In the genomic region with DNA sequence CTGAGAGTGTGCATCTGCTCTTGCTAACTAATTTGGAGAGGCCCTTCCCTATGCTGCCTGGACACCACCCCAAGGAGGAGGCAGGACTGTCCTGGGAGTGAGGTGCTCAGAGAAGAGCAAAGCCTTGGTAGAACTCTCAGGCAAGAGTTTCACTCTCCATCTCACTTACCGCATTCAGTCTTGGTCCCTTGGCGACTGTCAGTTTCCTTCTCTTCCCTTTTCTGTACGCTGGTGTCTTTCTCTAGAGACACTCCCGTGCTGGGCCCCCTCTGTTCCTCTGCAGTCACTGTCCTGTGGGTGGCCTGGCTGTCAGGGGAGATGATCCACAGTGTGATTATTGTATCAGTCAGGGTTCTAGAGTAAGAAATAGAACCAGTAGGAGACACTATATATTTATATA, we compare ENCODE assay signal across 13 cellular contexts. TPM values are rescaled to one million over a fixed set of nuclear protein-coding genes. Genes with fewer than 3 reads are reported as not detected.
DNase-seq lines count a peak whose midpoint lies in the region; ATAC-seq, FAIRE-seq and TF ChIP-seq lines count a peak whose summit lies in the region.
"Had no signal": no experiment of that assay in that cellular context is flagged by ENCODE, and none has a peak within 500 bp of the region (broad histone marks: within the 10 kb centered on the region; RNA-seq: fewer than 3 reads in every experiment).

No MANE protein-coding gene starts in this region.

- H3K27ac ChIP-seq in K562 (ENCODE audit: extremely low read depth, low read depth, low read length), result peak overlapping the region; percentile 31; the same call in 1 of the 3 replicates
- no peak overlapping the region for H3K27ac ChIP-seq in ascending aorta

- no peaks in the 10 kb centered on the region for H3K36me3 ChIP-seq in K562 (ENCODE audit: control insufficient read depth, insufficient read depth, low read length)
- H3K36me3 ChIP-seq in ascending aorta, result no peaks in the 10 kb centered on the region

- H3K27ac Mint-ChIP-seq in WTC11 (no peak overlapping the region; the same call in 1 of the 2 replicates), progenitor cell of endocrine pancreas (no peak overlapping the region)

- ATAC-seq in HG03432 (IDR thresholded peaks at IDR 0.05; ENCODE audit: unreplicated experiment) (peak; percentile 34), K562 (no peak), WTC11 (no peak), GM18909 (IDR thresholded peaks at IDR 0.05; ENCODE audit: poor library complexity, unreplicated experiment) (no peak)
- ATAC-seq: sciatic nerve had no signal

- H3K27me3 ChIP-seq in K562 (ENCODE audit: control insufficient read depth in 2 of 2, insufficient read depth in 2 of 2, low read length in 2 of 2), result no peaks in the 10 kb centered on the region
- no peaks in the 10 kb centered on the region for H3K27me3 ChIP-seq in ascending aorta

- TF ChIP-seq CTCF in K562 (IDR thresholded peaks at IDR 0.05 in 2 of 3, conservative IDR thresholded peaks at IDR 0.05 in 1 of 3; ENCODE audit: insufficient read depth in 2 of 3, low read depth in 1 of 3, low read length in 3 of 3) (no peak), WTC11 (IDR thresholded peaks at IDR 0.05) (no peak), progenitor cell of endocrine pancreas (IDR thresholded peaks at IDR 0.05; ENCODE audit: unreplicated experiment) (no peak), ascending aorta (IDR thresholded peaks at IDR 0.05) (no peak)

- no peak for TF ChIP-seq RAD21 in K562 (CRISPR knock-in tag; conservative IDR thresholded peaks at IDR 0.05 in 1 of 2, IDR thresholded peaks at IDR 0.05 in 1 of 2)

- CTCF ChIA-PET in K562 (lab: Yijun Ruan, JAX; ENCODE audit: low intra/inter-chr PET ratio), result no interaction called here
- CTCF ChIA-PET in WTC11 (lab: Charles Lee), result no interaction called here

- peaks cover 4% of the 10 kb centered on the region; the same call in 1 of the 2 replicates for H3K9me3 Mint-ChIP-seq in WTC11
- no peaks in the 10 kb centered on the region for H3K9me3 Mint-ChIP-seq in progenitor cell of endocrine pancreas (ENCODE audit: low read depth)

- DNase-seq in CD1c-positive myeloid dendritic cell (ENCODE audit: extremely low spot score), result peak; percentile 65
- peak; percentile 48 for DNase-seq in GM19239 (ENCODE audit: insufficient read length, low spot score)
- no peak for DNase-seq in K562 (ENCODE audit: extremely low read depth in 1 of 4, low spot score in 3 of 4)
- DNase-seq in WTC11 (ENCODE audit: low spot score), result no peak
- no peak for DNase-seq in progenitor cell of endocrine pancreas (ENCODE audit: low spot score, unreplicated experiment)
- no peak for DNase-seq in ascending aorta (ENCODE audit: low spot score in 2 of 2)
- DNase-seq: DMS 273 treated with DMSO at 0.1 percent for 48 hours; IMR-90; stimulated activated naive CD4-positive, alpha-beta T cell had no signal

- WGBS in K562 (ENCODE audit: insufficient coverage, low coverage, missing lambda C conversion rate), result 62% methylated on average over 3 of the region's 4 CpGs

- BruUV-seq in K562 (replicated peaks; lab: Mats Ljungman, UMichigan), result no TSS peak

- H2AFZ ChIP-seq in K562 (ENCODE audit: low read depth, low read length), result no peak overlapping the region

- in situ Hi-C loops in K562 (cut with MboI), result no loop called here

- peak overlapping the region in 1 of 2 experiments; percentile 76; a peak in 1 of 4 replicates for H3K9ac ChIP-seq in K562 (ENCODE audit: insufficient read depth in 1 of 2, low read depth in 2 of 2, low read length in 2 of 2)

- H3K9me1 ChIP-seq in K562 (ENCODE audit: control insufficient read depth, insufficient read depth, low read length), result no peaks in the 10 kb centered on the region

- POLR2A ChIA-PET in K562 (lab: Yijun Ruan, JAX) (no interaction called here), WTC11 (lab: Charles Lee) (no interaction called here)

- H3K36me3 Mint-ChIP-seq in WTC11 (no peaks in the 10 kb centered on the region), progenitor cell of endocrine pancreas (ENCODE audit: insufficient read depth) (no peaks in the 10 kb centered on the region)

- H3K4me1 Mint-ChIP-seq in WTC11, result peaks cover 69% of the 10 kb centered on the region
- peaks cover 26% of the 10 kb centered on the region for H3K4me1 Mint-ChIP-seq in progenitor cell of endocrine pancreas (ENCODE audit: low read depth)

- H3K4me3 Mint-ChIP-seq in WTC11 (no peak overlapping the region), progenitor cell of endocrine pancreas (ENCODE audit: low read depth) (no peak overlapping the region)

- no peaks in the 10 kb centered on the region; the same call in 1 of the 2 replicates for H3K27me3 Mint-ChIP-seq in WTC11 (ENCODE audit: low read depth)
- H3K27me3 Mint-ChIP-seq in progenitor cell of endocrine pancreas, result no peaks in the 10 kb centered on the region

- no peaks in the 10 kb centered on the region for H4K20me1 ChIP-seq in K562 (replicated peaks; ENCODE audit: control insufficient read depth, insufficient read depth, low read length)

- no peak overlapping the region for H3K4me2 ChIP-seq in K562 (ENCODE audit: insufficient read depth, low read length)

- H3K4me3 ChIP-seq in K562, result no peak overlapping the region
- H3K4me3 ChIP-seq in ascending aorta, result no peak overlapping the region

- H3K79me2 ChIP-seq in K562 (ENCODE audit: control insufficient read depth, insufficient read depth, low read length), result peaks cover 7% of the 10 kb centered on the region; the same call in 2 of the 3 replicates

- H3K4me1 ChIP-seq in K562 (replicated peaks in 1 of 2; ENCODE audit: control insufficient read depth in 2 of 2, insufficient read depth in 2 of 2, low read length in 2 of 2), result peaks cover 42 to 51% of the 10 kb centered on the region in 2 experiments
- H3K4me1 ChIP-seq in ascending aorta, result peaks cover 0 to 4% of the 10 kb centered on the region in 2 donors

- TF ChIP-seq EP300 in K562 (IDR thresholded peaks at IDR 0.05; ENCODE audit: low read length), result no peak

- intact Hi-C loops in K562 (cut with micrococcal nuclease) (no loop called here), ascending aorta (cut with DNase I) (no loop called here)

- FAIRE-seq in GM19239 (lab: Jason Lieb, UNC) (peak; percentile 94), K562 (lab: Jason Lieb, UNC) (no peak)
- FAIRE-seq: H54 had no signal

- TF ChIP-seq POLR2A in K562 (conservative IDR thresholded peaks at IDR 0.05), result no peak

- H3K9me3 ChIP-seq in K562 (replicated peaks; ENCODE audit: control insufficient read depth, insufficient read depth, low read depth, low read length), result no peaks in the 10 kb centered on the region
- no peaks in the 10 kb centered on the region for H3K9me3 ChIP-seq in ascending aorta

TF ChIP-seq in K562, 482 proteins besides CTCF, POLR2A, EP300 and RAD21 (continues in another document):
- TF ChIP-seq ZNF12 (CRISPR knock-in tag; IDR thresholded peaks at IDR 0.05), result no peak
- TF ChIP-seq CBFA2T3 (IDR thresholded peaks at IDR 0.05), result no peak

RNA-seq across cellular contexts. Expression of a gene that starts 44.0 kb away (rescaled TPM):
- total RNA-seq in K562 (2011; cell fraction: chromatin; rRNA removed; ENCODE audit: low replicate concordance), result 8.3 and 17.4 TPM in 2 replicates
- 17.3 and 17.6 TPM in 2 replicates for total RNA-seq in K562 (2011; cell fraction: nucleolus; rRNA removed)
- total RNA-seq in K562 (2011; cell fraction: nucleoplasm; rRNA removed), result 13.9 and 15.0 TPM in 2 replicates
- total RNA-seq in K562 (2014; rRNA removed) (59.2 and 74.5 TPM in 2 replicates), K562 (2014; rRNA removed; fragmentation: Illumina TruSeq; extraction: Trizol) (34.2 and 41.2 TPM in 2 replicates), K562 (2015; rRNA removed; fragmentation: Illumina TruSeq; extraction: Trizol) (72.3 and 72.6 TPM in 2 replicates), K562 (2021) (76.7 and 80.4 TPM in 2 replicates), WTC11 (2021) (53.3 to 80.3 TPM (median 72.3 TPM) in 3 replicates), progenitor cell of endocrine pancreas (149 and 164 TPM in 2 replicates), ascending aorta (49.7 TPM)
- polyA plus RNA-seq in K562 (2011; rRNA removed) (99.9 and 181 TPM in 2 replicates), K562 (2014; fragmentation: Illumina TruSeq; extraction: Trizol) (83.0 and 84.4 TPM in 2 replicates), K562 (2014; fragmentation: Nextera tagmentation; extraction: Ambion mirVana) (1 to 10 TPM in 1 of 2 experiments, under 1 TPM in 1; 0.70 to 3.1 TPM), K562 (2014; rRNA removed) (51.1 and 52.3 TPM in 2 replicates)
- 113 and 128 TPM in 2 replicates for polyA plus RNA-seq in K562 (2011; cell fraction: cytosol; rRNA removed)
- polyA plus RNA-seq in K562 (2011; cell fraction: nucleus; rRNA removed), result 68.2 and 102 TPM in 2 replicates
- polyA plus RNA-seq in K562 (2012), result 68.8 and 135 TPM in 2 replicates
- polyA minus RNA-seq in K562 (2011; rRNA and poly(A)+ RNA removed), result 62.2 and 82.4 TPM in 2 replicates
- 51.4 and 98.5 TPM in 2 replicates for polyA minus RNA-seq in K562 (2011; cell fraction: cytosol; rRNA and poly(A)+ RNA removed)
- polyA minus RNA-seq in K562 (2011; cell fraction: nucleus; rRNA and poly(A)+ RNA removed), result 7.0 and 20.3 TPM in 2 replicates

RNA-seq across cellular contexts. Expression of a gene that starts 57.2 kb away (rescaled TPM):
- 2.3 and 8.1 TPM in 2 replicates for total RNA-seq in K562 (2011; cell fraction: chromatin; rRNA removed; ENCODE audit: low replicate concordance)
- total RNA-seq in K562 (2011; cell fraction: nucleolus; rRNA removed), result 5.5 TPM in 2 replicates
- 4.4 TPM in 2 replicates for total RNA-seq in K562 (2011; cell fraction: nucleoplasm; rRNA removed)
- 5.9 and 6.3 TPM in 2 replicates for total RNA-seq in K562 (2014; rRNA removed)
- 2.8 and 5.2 TPM in 2 replicates for total RNA-seq in K562 (2014; rRNA removed; fragmentation: Illumina TruSeq; extraction: Trizol)
- 6.0 and 6.2 TPM in 2 replicates for total RNA-seq in K562 (2015; rRNA removed; fragmentation: Illumina TruSeq; extraction: Trizol)
- total RNA-seq in K562 (2021), result 14.2 and 16.7 TPM in 2 replicates
- polyA plus RNA-seq in K562 (2011; rRNA removed), result 2.0 and 2.5 TPM in 2 replicates
- polyA plus RNA-seq in K562 (2011; cell fraction: cytosol; rRNA removed), result 3.7 and 4.2 TPM in 2 replicates
- polyA plus RNA-seq in K562 (2011; cell fraction: nucleus; rRNA removed), result 3.1 and 6.2 TPM in 2 replicates
- 4.2 and 6.5 TPM in 2 replicates for polyA plus RNA-seq in K562 (2012)
- polyA plus RNA-seq in K562 (2014; fragmentation: Illumina TruSeq; extraction: Trizol), result 4.6 and 8.0 TPM in 2 replicates
- under 1 TPM; 0.56 to 0.63 TPM for polyA plus RNA-seq in K562 (2014; fragmentation: Nextera tagmentation; extraction: Ambion mirVana)
- polyA plus RNA-seq in K562 (2014; rRNA removed), result 4.3 and 6.2 TPM in 2 replicates
- polyA minus RNA-seq in K562 (2011; rRNA and poly(A)+ RNA removed), result 1.4 and 2.5 TPM in 2 replicates
- polyA minus RNA-seq in K562 (2011; cell fraction: cytosol; rRNA and poly(A)+ RNA removed), result 7.5 and 8.4 TPM in 2 replicates
- 2.2 and 3.3 TPM in 2 replicates for polyA minus RNA-seq in K562 (2011; cell fraction: nucleus; rRNA and poly(A)+ RNA removed)
- total RNA-seq in WTC11 (2021), result 22.3 to 25.9 TPM (median 24.0 TPM) in 3 replicates
- 69.3 and 70.0 TPM in 2 replicates for total RNA-seq in progenitor cell of endocrine pancreas
- 3.5 TPM for total RNA-seq in ascending aorta

Comparison
In these comparisons a context has a peak if more than half of its experiments do, and no peak if none do; other contexts are left out.
1. DNase-seq: peak in CD1c-positive myeloid dendritic cell (single experiment) and GM19239 (single experiment); none in K562 (0 of 4), WTC11 (single experiment), progenitor cell of endocrine pancreas (single experiment) and ascending aorta (0 of 2).